ENCODE assay signal across 25 cellular contexts in the genomic region with DNA sequence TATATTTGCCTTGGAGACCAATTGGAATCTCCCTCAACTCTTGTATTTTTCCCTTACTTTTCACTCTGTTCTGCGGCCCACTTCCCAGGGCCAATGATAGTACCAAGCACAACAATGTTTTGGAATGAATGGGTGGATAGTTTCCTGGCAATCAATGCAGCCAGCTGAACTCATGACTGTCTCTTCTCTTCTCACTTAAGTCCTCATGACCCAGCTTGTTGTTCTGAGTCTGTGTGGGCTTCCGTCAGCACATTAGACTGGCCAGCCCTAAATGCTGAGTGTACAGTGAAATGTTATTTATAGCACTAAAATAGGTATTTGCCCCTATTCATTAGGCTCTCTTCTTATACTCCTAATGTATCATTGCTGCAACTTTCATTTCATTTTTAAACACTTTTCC. TPM values are rescaled to one million over a fixed set of nuclear protein-coding genes. Genes with fewer than 3 reads are reported as not detected.
DNase-seq lines count a peak whose midpoint lies in the region; ATAC-seq and TF ChIP-seq lines count a peak whose summit lies in the region.
"Had no signal": no experiment of that assay in that cellular context is flagged by ENCODE, and none has a peak within 500 bp of the region (broad histone marks: within the 10 kb centered on the region; RNA-seq: fewer than 3 reads in every experiment).

No MANE protein-coding gene starts in this region.

- peak overlapping the region; percentile 28; the same call in 1 of the 2 replicates for H2AFZ ChIP-seq in GM23338

- TF ChIP-seq EP300 in sigmoid colon (IDR thresholded peaks at IDR 0.05) = peak in 1 of 4 donors; percentile 20

- no peak overlapping the region for H3K4me2 ChIP-seq in GM23338
- H3K4me2 ChIP-seq: smooth muscle cell had no signal

- peaks cover 8% of the 10 kb centered on the region for H3F3A ChIP-seq in GM23338 (replicated peaks; ENCODE audit: low read depth)

- no peak overlapping the region for H3K27ac Mint-ChIP-seq in GM23338
- H3K27ac Mint-ChIP-seq: activated CD8-positive, alpha-beta T cell treated with anti-CD3 and anti-CD28 coated beads for 36 hours; activated naive CD4-positive, alpha-beta T cell treated with anti-CD3 and anti-CD28 coated beads, Interleukin-2, amount 10 ng/mL, durations not matched to agents 7 days and 5 days; endodermal cell; T-helper 17 cell had no signal

- H3K9me3 ChIP-seq in esophagus (ENCODE audit: control insufficient read depth in 2 of 2, insufficient read depth in 1 of 2, low read depth in 1 of 2, low read length in 1 of 2) (no peaks in the 10 kb centered on the region), right cardiac atrium (ENCODE audit: control insufficient read depth, low read length) (no peaks in the 10 kb centered on the region), sigmoid colon (no peaks in the 10 kb centered on the region)
- H3K9me3 ChIP-seq: ascending aorta, MG63, SJCRH30 had no signal

- peaks cover 16% of the 10 kb centered on the region; the same call in 2 of the 3 replicates for H3K4me1 Mint-ChIP-seq in GM23338

- H4K20me1 ChIP-seq in GM23338 (replicated peaks; ENCODE audit: insufficient read depth) = no peaks in the 10 kb centered on the region

- H3K36me3 ChIP-seq in GM23338 (ENCODE audit: insufficient read depth) (no peaks in the 10 kb centered on the region), esophagus (ENCODE audit: control insufficient read depth in 2 of 2, insufficient read depth in 2 of 2, low read length in 1 of 2) (no peaks in the 10 kb centered on the region), sigmoid colon (no peaks in the 10 kb centered on the region)
- H3K36me3 ChIP-seq: ascending aorta, MG63, SJCRH30, WERI-Rb-1 had no signal

- no peak for TF ChIP-seq POLR2A in sigmoid colon (IDR thresholded peaks at IDR 0.05)

- H3K4me1 ChIP-seq in GM23338 (ENCODE audit: insufficient read depth) = peaks cover 9% of the 10 kb centered on the region
- peaks cover 0 to 3% of the 10 kb centered on the region in 2 donors for H3K4me1 ChIP-seq in esophagus (ENCODE audit: control insufficient read depth in 2 of 2, insufficient read depth in 2 of 2, low read length in 1 of 2)
- peaks cover 9% of the 10 kb centered on the region for H3K4me1 ChIP-seq in right cardiac atrium (ENCODE audit: control insufficient read depth, insufficient read depth, low read length)
- peaks cover 0 to 52% (median 32%) of the 10 kb centered on the region in 4 donors for H3K4me1 ChIP-seq in sigmoid colon
- H3K4me1 ChIP-seq: SJCRH30 had no signal

- H3K27ac ChIP-seq in GM23338 (ENCODE audit: low read depth) = no peak overlapping the region
- H3K27ac ChIP-seq in esophagus (ENCODE audit: low read depth in 2 of 2, low read length in 1 of 2) = peak overlapping the region; percentile 45 to 62
- H3K27ac ChIP-seq in right cardiac atrium (ENCODE audit: low read length) = peak overlapping the region; percentile 89
- H3K27ac ChIP-seq in sigmoid colon = peak overlapping the region in 3 of 4 donors; percentile 36 to 75 (median 58)
- H3K27ac ChIP-seq: ascending aorta, C4-2B, SJCRH30, WERI-Rb-1 had no signal

- DNase-seq in GM23338 (ENCODE audit: low spot score) (no peak), right cardiac atrium (no peak), sigmoid colon (no peak)
- no peak for DNase-seq in stimulated activated CD4-positive, alpha-beta T cell treated with anti-CD3 and anti-CD28 coated beads, Interleukin-2, amount 100 ng/mL, for 48 hours
- DNase-seq: activated CD8-positive, alpha-beta T cell treated with anti-CD3 and anti-CD28 coated beads for 36 hours; activated naive CD4-positive, alpha-beta T cell treated with anti-CD3 and anti-CD28 coated beads, Interleukin-2, amount 10 ng/mL, durations not matched to agents 7 days and 5 days; activated T-cell treated with anti-CD3 and anti-CD28 coated beads, Interleukin-2, amount 50 U/mL, for 1 hour; DMS153; endodermal cell; GF-D8; HCEC 1CT; IMR-90; MG63; NCI-H146; NCI-H82; SJCRH30; T-helper 17 cell; WERI-Rb-1 had no signal

- ATAC-seq in GM23338 (no peak), right cardiac atrium (peak; percentile 86 to 92), GM21529 (IDR thresholded peaks at IDR 0.05; ENCODE audit: unreplicated experiment) (no peak), HG03045 (IDR thresholded peaks at IDR 0.05; ENCODE audit: unreplicated experiment) (no peak), GM19351 (IDR thresholded peaks at IDR 0.05; ENCODE audit: unreplicated experiment) (no peak)
- ATAC-seq: activated CD8-positive, alpha-beta T cell treated with anti-CD3 and anti-CD28 coated beads for 36 hours; T-helper 17 cell had no signal

- H3K4me3 ChIP-seq in GM23338 = no peak overlapping the region
- no peak overlapping the region for H3K4me3 ChIP-seq in esophagus (ENCODE audit: low read depth in 1 of 2, low read length in 2 of 2)
- no peak overlapping the region for H3K4me3 ChIP-seq in right cardiac atrium (ENCODE audit: low read length)
- H3K4me3 ChIP-seq in sigmoid colon = no peak overlapping the region
- H3K4me3 ChIP-seq: ascending aorta, MG63, SJCRH30, smooth muscle cell had no signal

- intact Hi-C loops in right cardiac atrium (cut with DNase I) = loop anchor here in 2 of 4 donors (10.0 kb wide), 1 partner anchor 93 kb away; no protein-coding TSS in a partner anchor
- intact Hi-C loops in sigmoid colon (cut with DNase I) = no loop called here

- no peaks in the 10 kb centered on the region for H3K9me3 Mint-ChIP-seq in GM23338
- H3K9me3 Mint-ChIP-seq: activated CD8-positive, alpha-beta T cell treated with anti-CD3 and anti-CD28 coated beads for 36 hours; activated naive CD4-positive, alpha-beta T cell treated with anti-CD3 and anti-CD28 coated beads, Interleukin-2, amount 10 ng/mL, durations not matched to agents 7 days and 5 days; endodermal cell had no signal

- TF ChIP-seq CTCF in GM23338 (conservative IDR thresholded peaks at IDR 0.05; ENCODE audit: low read depth in 2 of 2) (no peak), sigmoid colon (IDR thresholded peaks at IDR 0.05) (no peak)

- no peaks in the 10 kb centered on the region for H3K79me2 ChIP-seq in GM23338 (replicated peaks; ENCODE audit: insufficient read depth)

- H3K4me3 Mint-ChIP-seq in GM23338 = no peak overlapping the region
- H3K4me3 Mint-ChIP-seq: activated CD8-positive, alpha-beta T cell treated with anti-CD3 and anti-CD28 coated beads for 36 hours; activated naive CD4-positive, alpha-beta T cell treated with anti-CD3 and anti-CD28 coated beads, Interleukin-2, amount 10 ng/mL, durations not matched to agents 7 days and 5 days; endodermal cell; T-helper 17 cell had no signal

- H3K9me2 ChIP-seq in GM23338 (ENCODE audit: insufficient read depth) = no peaks in the 10 kb centered on the region

- peaks cover 5% of the 10 kb centered on the region; the same call in 1 of the 2 replicates for H3K27me3 ChIP-seq in GM23338 (ENCODE audit: insufficient read depth)
- H3K27me3 ChIP-seq in esophagus (ENCODE audit: control insufficient read depth in 1 of 2, insufficient read depth in 2 of 2, low read length in 2 of 2) = no peaks in the 10 kb centered on the region
- no peaks in the 10 kb centered on the region for H3K27me3 ChIP-seq in right cardiac atrium (ENCODE audit: control insufficient read depth, insufficient read depth)
- H3K27me3 ChIP-seq in sigmoid colon = no peaks in the 10 kb centered on the region
- H3K27me3 ChIP-seq: ascending aorta, MG63, SJCRH30 had no signal

- WGBS in esophagus, 2 donors = 46 to 63% methylated on average over 2 of the region's 2 CpGs
- WGBS in right cardiac atrium = 50% methylated on average over 2 of the region's 2 CpGs
- WGBS in sigmoid colon, 2 donors = 85 to 89% methylated on average over 2 of the region's 2 CpGs

- no peaks in the 10 kb centered on the region; the same call in 2 of the 3 replicates for H3K36me3 Mint-ChIP-seq in GM23338 (ENCODE audit: low read depth)
- H3K36me3 Mint-ChIP-seq: activated naive CD4-positive, alpha-beta T cell treated with anti-CD3 and anti-CD28 coated beads, Interleukin-2, amount 10 ng/mL, durations not matched to agents 7 days and 5 days had no signal

- H3K27me3 Mint-ChIP-seq in GM23338 (ENCODE audit: insufficient read depth, low read depth, poor library complexity) = no peaks in the 10 kb centered on the region
- H3K27me3 Mint-ChIP-seq: activated CD8-positive, alpha-beta T cell treated with anti-CD3 and anti-CD28 coated beads for 36 hours; T-helper 17 cell had no signal

TF ChIP-seq in GM23338, 12 proteins besides CTCF, POLR2A, EP300 and RAD21 (continues in another document):
- TF ChIP-seq POLR2AphosphoS5 (IDR thresholded peaks at IDR 0.05; ENCODE audit: low read depth) (no peak), STAT1 (IDR thresholded peaks at IDR 0.05; ENCODE audit: unreplicated experiment) (no peak), JUNB (IDR thresholded peaks at IDR 0.05; ENCODE audit: unreplicated experiment) (no peak), ZNF114 (CRISPR knock-in tag; IDR thresholded peaks at IDR 0.05) (no peak)

RNA-seq across cellular contexts. Expression of gene MBOAT1, which starts 5.6 kb away (rescaled TPM):
- total RNA-seq in GM23338 (2014; rRNA removed; shearing (Covaris generic)) = 18.6 and 20.9 TPM in 2 replicates
- 3.2 and 3.8 TPM in 2 replicates for polyA plus RNA-seq in GM23338 (2016; fragmentation: Nextera tagmentation; extraction: Ambion mirVana)
- 1 to 10 TPM; 5.9 to 6.6 TPM for polyA plus RNA-seq in esophagus
- 1 to 10 TPM; 6.1 to 9.2 (median 7.0) TPM for total RNA-seq in right cardiac atrium
- polyA plus RNA-seq in right cardiac atrium = 3.0 TPM
- 10 to 100 TPM in 3 of 4 donors, 1 to 10 TPM in 1; 6.9 to 15.6 (median 11.0) TPM for total RNA-seq in sigmoid colon
- polyA plus RNA-seq in sigmoid colon = 10 to 100 TPM in 1 of 3 donors, 1 to 10 TPM in 2; 2.4 to 16.6 (median 3.5) TPM

Comparison
In these comparisons a context has a peak if more than half of its experiments do, and no peak if none do; other contexts are left out.
1. ATAC-seq: peak in right cardiac atrium (2 of 2); none in GM23338 (single experiment), GM21529 (single experiment), HG03045 (single experiment) and GM19351 (single experiment).